ENCODE assay signal across 25 cellular contexts in the genomic region with DNA sequence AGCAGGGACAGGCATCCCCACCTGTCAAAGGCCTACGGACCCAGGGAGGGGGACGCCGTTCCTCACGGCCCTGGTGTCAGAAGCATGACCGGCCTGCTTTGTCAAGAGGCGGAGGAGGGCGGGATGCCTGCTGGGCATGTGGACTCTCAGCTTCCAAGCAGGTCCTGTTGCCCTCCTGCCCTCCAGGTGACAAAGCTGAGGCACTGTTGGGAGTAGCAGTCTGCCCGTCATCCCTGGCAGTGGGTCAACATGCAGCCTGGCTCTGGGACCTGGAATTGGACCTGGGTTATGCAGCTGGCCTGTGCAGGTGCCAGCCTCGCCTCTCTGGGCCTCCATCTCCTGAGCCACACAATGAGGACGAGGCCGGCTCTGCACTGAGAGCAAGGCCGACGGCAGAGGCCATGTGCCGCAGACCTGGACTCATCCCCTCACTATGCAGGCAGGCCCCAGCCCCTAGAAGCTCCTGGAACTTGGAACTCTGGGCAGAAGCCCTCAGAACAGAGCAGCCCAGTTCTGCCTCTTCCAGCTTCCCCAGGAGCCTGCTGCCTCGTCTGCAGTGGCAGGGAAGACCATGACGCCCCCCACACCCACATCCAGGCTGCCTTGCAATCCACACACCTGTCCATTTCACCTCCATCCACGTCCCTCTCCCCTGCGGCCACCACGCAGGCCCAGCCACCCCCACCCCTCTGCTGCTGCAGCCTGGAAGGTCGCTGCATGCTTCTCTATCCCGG. TPM values are rescaled to one million over a fixed set of nuclear protein-coding genes. Genes with fewer than 3 reads are reported as not detected.
DNase-seq lines count a peak whose midpoint lies in the region; ATAC-seq, FAIRE-seq and TF ChIP-seq lines count a peak whose summit lies in the region.
"Had no signal": no experiment of that assay in that cellular context is flagged by ENCODE, and none has a peak within 500 bp of the region (broad histone marks: within the 10 kb centered on the region; RNA-seq: fewer than 3 reads in every experiment).

No MANE protein-coding gene starts in this region.

- no peak for TF ChIP-seq CTCF in OCI-LY7 (conservative IDR thresholded peaks at IDR 0.05; ENCODE audit: low read length)
- no peak for TF ChIP-seq CTCF in kidney (IDR thresholded peaks at IDR 0.05; ENCODE audit: borderline replicate concordance, extremely low read depth, insufficient read depth)
- no peak for TF ChIP-seq CTCF in spleen (IDR thresholded peaks at IDR 0.05 in 8 of 11, conservative IDR thresholded peaks at IDR 0.05 in 3 of 11)

- no peaks in the 10 kb centered on the region for H3K79me2 ChIP-seq in OCI-LY7 (ENCODE audit: insufficient read depth, low read depth, low read length)

- H3K9me3 ChIP-seq in right cardiac atrium (ENCODE audit: control insufficient read depth, low read length), result no peaks in the 10 kb centered on the region
- no peaks in the 10 kb centered on the region for H3K9me3 ChIP-seq in OCI-LY7 (ENCODE audit: low read length)
- H3K9me3 ChIP-seq in kidney (ENCODE audit: control insufficient read depth in 1 of 2, low read length in 2 of 2), result no peaks in the 10 kb centered on the region
- no peaks in the 10 kb centered on the region for H3K9me3 ChIP-seq in spleen
- H3K9me3 ChIP-seq: SJSA1 had no signal

- H3K4me1 ChIP-seq in right cardiac atrium (ENCODE audit: control insufficient read depth, insufficient read depth, low read length) (peaks cover 2% of the 10 kb centered on the region), OCI-LY7 (ENCODE audit: insufficient read depth, low read length, poor library complexity, severe bottlenecking) (peaks cover 66% of the 10 kb centered on the region), kidney (ENCODE audit: control insufficient read depth in 1 of 2, insufficient read depth in 1 of 2, low read depth in 1 of 2, low read length in 2 of 2) (no peaks in the 10 kb centered on the region), spleen (peaks cover 0 to 61% (median 45%) of the 10 kb centered on the region in 6 donors)
- H3K4me1 ChIP-seq: SJSA1 had no signal

- H3K4me3 ChIP-seq in right cardiac atrium (ENCODE audit: low read length) (no peak overlapping the region), OCI-LY7 (ENCODE audit: low read depth, low read length, poor library complexity, severe bottlenecking) (no peak overlapping the region), kidney (ENCODE audit: low read length in 2 of 2) (no peak overlapping the region), spleen (no peak overlapping the region)
- H3K4me3 ChIP-seq: SJSA1 had no signal

- H3K27me3 ChIP-seq in right cardiac atrium (ENCODE audit: control insufficient read depth, insufficient read depth), result no peaks in the 10 kb centered on the region
- H3K27me3 ChIP-seq in spleen (replicated peaks in 1 of 7), result peaks cover 0 to 75% (median 3%) of the 10 kb centered on the region in 7 donors

- 72% methylated on average over 21 of the region's 21 CpGs for WGBS in right cardiac atrium
- WGBS in spleen, 5 donors, result 59 to 90% (median 83%) methylated on average over 14 to 21 of the region's 21 CpGs

- H3K4me2 ChIP-seq in OCI-LY7 (ENCODE audit: low read length), result peak overlapping the region; percentile 74
- H3K4me2 ChIP-seq: KMS-11 had no signal

- no peaks in the 10 kb centered on the region for H4K20me1 ChIP-seq in OCI-LY7 (ENCODE audit: insufficient read depth, low read length)

- H3K9me2 ChIP-seq in OCI-LY7 (ENCODE audit: insufficient read depth, low read length), result no peaks in the 10 kb centered on the region

- no peak for FAIRE-seq in kidney (lab: Jason Lieb, UNC)
- FAIRE-seq: D721Med, G401.6, RCC 7860 had no signal

- intact Hi-C loops in right cardiac atrium (cut with DNase I) (no loop called here), cardiac septum (cut with DNase I) (no loop called here), OCI-LY7 (cut with micrococcal nuclease; ENCODE audit: unreplicated experiment) (loop anchor here (5.0 kb wide), 1 partner anchor 1236 kb away; no protein-coding TSS in a partner anchor), kidney (cut with DNase I) (no loop called here), spleen (cut with DNase I; ENCODE audit: low total_unique reads) (no loop called here)

- H3K27ac ChIP-seq in right cardiac atrium (ENCODE audit: low read length) (no peak overlapping the region), OCI-LY7 (ENCODE audit: low read depth, low read length, poor library complexity, severe bottlenecking) (peak overlapping the region; percentile 97), kidney (ENCODE audit: low read depth in 2 of 2, low read length in 2 of 2) (no peak overlapping the region), spleen (peak overlapping the region in 2 of 8 donors; percentile 70 to 74)
- H3K27ac ChIP-seq: KMS-11, SJSA1 had no signal

- H3K36me3 ChIP-seq in OCI-LY7 (ENCODE audit: insufficient read depth, low read length) (no peaks in the 10 kb centered on the region), kidney (ENCODE audit: control insufficient read depth in 1 of 2, insufficient read depth in 2 of 2, low read length in 2 of 2) (no peaks in the 10 kb centered on the region), spleen (no peaks in the 10 kb centered on the region)
- H3K36me3 ChIP-seq: SJSA1 had no signal

- H3K9ac ChIP-seq in kidney (ENCODE audit: low read length in 2 of 2), result no peak overlapping the region
- H3K9ac ChIP-seq: KMS-11 had no signal

- ATAC-seq in right cardiac atrium (no peak), GM21526 (IDR thresholded peaks at IDR 0.05; ENCODE audit: low FRiP score, unreplicated experiment) (no peak)
- ATAC-seq: HCT116 had no signal

- DNase-seq in right cardiac atrium, result peak in 2 of 3 donors; percentile 33 to 46
- no peak for DNase-seq in cardiac septum (ENCODE audit: low spot score)
- no peak for DNase-seq in OCI-LY7 (ENCODE audit: low spot score)
- DNase-seq in kidney, result peak; percentile 39
- DNase-seq in spleen, result peak; percentile 67
- no peak for DNase-seq in stimulated activated CD4-positive, alpha-beta T cell treated with anti-CD3 and anti-CD28 coated beads, Interleukin-4, amount 100 ng/mL, for 24 hours
- DNase-seq in middle frontal gyrus (ENCODE audit: extremely low spot score, low spot score), result no peak
- DNase-seq: CD4-positive, CD25-positive, alpha-beta regulatory T cell; GOT3; MM.1S; NCI-H2029; NCI-H2227 treated with DMSO at 0.1 percent for 48 hours; NCI-H526 treated with DMSO at 0.1 percent for 48 hours; OCI-M1 had no signal

- TF ChIP-seq POLR2A in spleen (IDR thresholded peaks at IDR 0.05), result no peak

- no peak overlapping the region for H2AFZ ChIP-seq in OCI-LY7 (ENCODE audit: low read length)

- POLR2A ChIA-PET in OCI-LY7 (lab: Charles Lee), result interaction anchor here (1.5 kb wide), 1 partner anchor 12 kb away, joined by 5 read pairs; no protein-coding TSS in a partner anchor

- CTCF ChIA-PET in OCI-LY7 (lab: Charles Lee; ENCODE audit: unreplicated experiment), result interaction anchor here (0.8 to 1.1 kb wide), 2 partner anchors 21 to 80 kb away, joined by 3 to 4 read pairs; a partner anchor contains a TSS

- no TSS peak for BruUV-seq in OCI-LY7 (replicated peaks; lab: Mats Ljungman, UMichigan)

RNA-seq across cellular contexts. Expression of a gene that starts 20.8 kb away (rescaled TPM):
- total RNA-seq in right cardiac atrium (1 to 10 TPM; 1.4 to 6.0 (median 3.0) TPM), cardiac septum (5.3 TPM), OCI-LY7 (2022) (0.30 and 0.42 TPM in 2 replicates), kidney (13.0 TPM), spleen (100 to 1,000 TPM in 3 of 7 donors, 10 to 100 TPM in 4; 33.1 to 209 (median 77.5) TPM)
- polyA plus RNA-seq in right cardiac atrium (1.7 TPM), kidney (ENCODE audit: insufficient read depth, low read depth, low replicate concordance) (3.2 TPM), spleen (10 to 100 TPM in 2 of 3 donors, 1 to 10 TPM in 1; 5.2 to 30.0 (median 21.9) TPM)
- 0.19 TPM in 1 of 2 replicates, not detected in the other for total RNA-seq in OCI-LY7 (2014; rRNA removed; shearing (Covaris generic))
- total RNA-seq: A172; CD4-positive, CD25-positive, alpha-beta regulatory T cell; NCI-H460; SJSA1 had no signal
- polyA plus RNA-seq: BJ had no signal

RNA-seq across cellular contexts. Expression of a gene that starts 57.9 kb away (rescaled TPM):
- total RNA-seq in right cardiac atrium (not detected), cardiac septum (not detected), OCI-LY7 (2022) (not detected in 2 replicates), kidney (3.6 TPM), spleen (1 to 10 TPM in 4 of 7 donors, under 1 TPM in 2, not detected in 1; 0.65 to 7.6 (median 1.9) TPM)
- polyA plus RNA-seq in right cardiac atrium (0.72 TPM), kidney (ENCODE audit: insufficient read depth, low read depth, low replicate concordance) (2.8 TPM), spleen (1 to 10 TPM in 2 of 3 donors, under 1 TPM in 1; 0.38 to 3.7 (median 1.0) TPM)
- total RNA-seq in OCI-LY7 (2014; rRNA removed; shearing (Covaris generic)), result not detected in 2 replicates
- total RNA-seq: A172; CD4-positive, CD25-positive, alpha-beta regulatory T cell; NCI-H460; SJSA1 had no signal
- polyA plus RNA-seq: BJ; CD4-positive, CD25-positive, alpha-beta regulatory T cell; IgD-negative memory B cell had no signal

Comparison
In these comparisons a context has a peak if more than half of its experiments do, and no peak if none do; other contexts are left out.
1. DNase-seq: peak in right cardiac atrium (2 of 3), kidney (single experiment) and spleen (single experiment); none in cardiac septum (single experiment), OCI-LY7 (single experiment), stimulated activated CD4-positive, alpha-beta T cell treated with anti-CD3 and anti-CD28 coated beads, Interleukin-4, amount 100 ng/mL, for 24 hours (single experiment) and middle frontal gyrus (single experiment).